19 cellular contexts compared by ENCODE assay signal in genomic region chr1:53590581-53591515, GRCh38.
DNase-seq lines count a peak whose midpoint lies in the region; ATAC-seq and TF ChIP-seq lines count a peak whose summit lies in the region.
"Had no signal": no experiment of that assay in that cellular context is flagged by ENCODE, and none has a peak within 500 bp of the region (broad histone marks: within the 10 kb centered on the region; RNA-seq: fewer than 3 reads in every experiment).

No MANE protein-coding gene starts in this region.

- no peak for TF ChIP-seq CTCF in brain (conservative IDR thresholded peaks at IDR 0.05)
- no peak for TF ChIP-seq CTCF in transverse colon (IDR thresholded peaks at IDR 0.05)

- H3K27ac ChIP-seq in transverse colon = no peak overlapping the region
- H3K27ac ChIP-seq: A549, psoas muscle, upper lobe of right lung had no signal

- no peaks in the 10 kb centered on the region for H3K27me3 ChIP-seq in transverse colon
- H3K27me3 ChIP-seq: upper lobe of right lung had no signal

- WGBS in transverse colon (ENCODE audit: low coverage in 1 of 2), 2 donors = 51 to 66% methylated on average over 9 to 17 of the region's 17 CpGs

- H3K9me3 ChIP-seq in transverse colon = no peaks in the 10 kb centered on the region
- H3K9me3 ChIP-seq: A549, psoas muscle, upper lobe of right lung had no signal

- peaks cover 59% of the 10 kb centered on the region for H3K4me1 Mint-ChIP-seq in brain

- peak; percentile 16 for DNase-seq in NCI-H2227 (lab: John Stamatoyannopoulos, UW; ENCODE audit: unreplicated experiment)
- no peak for DNase-seq in NCI-H2227 treated with DMSO at 0.1 percent for 48 hours (lab: John Stamatoyannopoulos, UW)
- DNase-seq in hepatic stellate cell (ENCODE audit: low spot score) = peak; percentile 22
- peak; percentile 0 for DNase-seq in transverse colon
- DNase-seq in KG1 (lab: John Stamatoyannopoulos, UW) = no peak
- DNase-seq in NCI-H526 (lab: John Stamatoyannopoulos, UW) = no peak
- DNase-seq: COR-L47; GOT3; NCI-H1105 treated with DMSO at 0.1 percent for 48 hours; NCI-H510A; psoas muscle; stimulated activated CD4-positive, alpha-beta T cell treated with anti-CD3 and anti-CD28 coated beads, Interleukin-1b, Interleukin-23, amount 100 ng/mL, for 48 hours; upper lobe of right lung had no signal

- intact Hi-C loops in transverse colon (cut with DNase I; ENCODE audit: low total_unique reads) = loop anchor here (5.0 kb wide), 1 partner anchor 104 kb away; no protein-coding TSS in a partner anchor

- peak overlapping the region in 4 of 5 experiments; percentile 47 to 92 (median 84) for H3K27ac Mint-ChIP-seq in brain

- no peak for ATAC-seq in GM19463 (IDR thresholded peaks at IDR 0.05; ENCODE audit: unreplicated experiment)
- ATAC-seq: A549; activated naive CD4-positive, alpha-beta T cell treated with anti-CD3 and anti-CD28 coated beads, Interleukin-2, amount 50 U/mL, for 72 hours; Panc1; psoas muscle; upper lobe of right lung had no signal

- TF ChIP-seq EP300 in transverse colon (IDR thresholded peaks at IDR 0.05; ENCODE audit: low read depth) = no peak

- peak overlapping the region in 1 of 5 experiments; percentile 28 for H3K4me3 Mint-ChIP-seq in brain
- H3K4me3 Mint-ChIP-seq: central memory CD8-positive, alpha-beta T cell had no signal

- in situ Hi-C loops in transverse colon (cut with MboI; ENCODE audit: low pct_ligation_motif_present in 1 of 4, low pct_unique_long_range_greater_than_20kb in 1 of 4, low sequenced_read_pairs in 3 of 4) = no loop called here

- H3K4me1 ChIP-seq in transverse colon = no peaks in the 10 kb centered on the region
- H3K4me1 ChIP-seq: A549, psoas muscle, upper lobe of right lung had no signal

- H3K36me3 Mint-ChIP-seq in brain = no peaks in the 10 kb centered on the region
- H3K36me3 Mint-ChIP-seq: activated naive CD4-positive, alpha-beta T cell treated with anti-CD3 and anti-CD28 coated beads, Interleukin-2, amount 50 U/mL, for 72 hours had no signal

- no peak overlapping the region for H3K4me3 ChIP-seq in transverse colon
- H3K4me3 ChIP-seq: A549, psoas muscle, upper lobe of right lung had no signal

- no peaks in the 10 kb centered on the region for H3K9me3 Mint-ChIP-seq in brain
- H3K9me3 Mint-ChIP-seq: activated naive CD4-positive, alpha-beta T cell treated with anti-CD3 and anti-CD28 coated beads, Interleukin-2, amount 50 U/mL, for 72 hours; central memory CD8-positive, alpha-beta T cell had no signal

- H3K27me3 Mint-ChIP-seq in brain = no peaks in the 10 kb centered on the region
- H3K27me3 Mint-ChIP-seq: central memory CD8-positive, alpha-beta T cell had no signal

- no peaks in the 10 kb centered on the region for H3K36me3 ChIP-seq in transverse colon
- H3K36me3 ChIP-seq: upper lobe of right lung had no signal

- TF ChIP-seq POLR2A in transverse colon (IDR thresholded peaks at IDR 0.05) = no peak

Comparison
In these comparisons a context has a peak if more than half of its experiments do, and no peak if none do; other contexts are left out.
1. DNase-seq: peak in NCI-H2227 (single experiment), hepatic stellate cell (single experiment) and transverse colon (single experiment); none in NCI-H2227 treated with DMSO at 0.1 percent for 48 hours (single experiment), KG1 (single experiment) and NCI-H526 (0 of 2).